In genomic region chr15:35141743-35142356, GRCh38 we compare ENCODE assay signal across 12 cellular contexts. TPM values are rescaled to one million over a fixed set of nuclear protein-coding genes. Genes with fewer than 3 reads are reported as not detected.
DNase-seq lines count a peak whose midpoint lies in the region; ATAC-seq and TF ChIP-seq lines count a peak whose summit lies in the region.
"Had no signal": no experiment of that assay in that cellular context is flagged by ENCODE, and none has a peak within 500 bp of the region (broad histone marks: within the 10 kb centered on the region; RNA-seq: fewer than 3 reads in every experiment).

No MANE protein-coding gene starts in this region.

- H3K36me3 Mint-ChIP-seq in activated CD4-positive, alpha-beta memory T cell treated with anti-CD3 and anti-CD28 coated beads, Interleukin-2, amount 10 ng/mL, durations not matched to agents 7 days and 5 days (ENCODE audit: low read depth), result no peaks in the 10 kb centered on the region

- H3K4me1 ChIP-seq in RWPE2 (ENCODE audit: insufficient read depth, poor library complexity, severe bottlenecking) (peaks cover 14% of the 10 kb centered on the region), suprapubic skin (peaks cover 11% of the 10 kb centered on the region)
- H3K4me1 ChIP-seq: adrenal gland, SJCRH30 had no signal

- H3K4me3 ChIP-seq in RWPE2 (ENCODE audit: severe bottlenecking) (no peak overlapping the region), suprapubic skin (no peak overlapping the region)
- H3K4me3 ChIP-seq: adrenal gland, SJCRH30 had no signal

- H3K4me1 Mint-ChIP-seq in activated CD4-positive, alpha-beta memory T cell treated with anti-CD3 and anti-CD28 coated beads, Interleukin-2, amount 10 ng/mL, durations not matched to agents 7 days and 5 days, result no peaks in the 10 kb centered on the region
- H3K4me1 Mint-ChIP-seq: B cell had no signal

- H3K27ac Mint-ChIP-seq in activated CD4-positive, alpha-beta memory T cell treated with anti-CD3 and anti-CD28 coated beads, Interleukin-2, amount 10 ng/mL, durations not matched to agents 7 days and 5 days, result no peak overlapping the region
- H3K27ac Mint-ChIP-seq: B cell had no signal

- H3K27ac ChIP-seq in RWPE2 (ENCODE audit: poor library complexity, severe bottlenecking) (peak overlapping the region; percentile 46), suprapubic skin (no peak overlapping the region)
- H3K27ac ChIP-seq: adrenal gland, SJCRH30 had no signal

- H3K36me3 ChIP-seq in RWPE2 (ENCODE audit: low read depth) (no peaks in the 10 kb centered on the region), suprapubic skin (no peaks in the 10 kb centered on the region)
- H3K36me3 ChIP-seq: adrenal gland, SJCRH30 had no signal

- CTCF ChIA-PET in activated CD4-positive, alpha-beta memory T cell treated with anti-CD3 and anti-CD28 coated beads, Interleukin-2, amount 10 ng/mL, durations not matched to agents 7 days and 5 days (lab: Charles Lee), result no interaction called here

- intact Hi-C loops in left cardiac atrium (cut with DNase I), result no loop called here
- intact Hi-C loops in Right ventricle myocardium inferior (cut with DNase I), result no loop called here

- ATAC-seq in left cardiac atrium (peak; percentile 47 to 95), Right ventricle myocardium inferior (no peak), RWPE2 (ENCODE audit: low read depth) (peak; percentile 99), HG02938 (IDR thresholded peaks at IDR 0.05; ENCODE audit: unreplicated experiment) (no peak)

- TF ChIP-seq CTCF in RWPE2 (IDR thresholded peaks at IDR 0.05; ENCODE audit: poor library complexity, severe bottlenecking) (no peak), suprapubic skin (IDR thresholded peaks at IDR 0.05) (no peak)

- DNase-seq in left cardiac atrium, result no peak
- DNase-seq in Right ventricle myocardium inferior (ENCODE audit: missing footprints), result no peak
- DNase-seq in RWPE2 (ENCODE audit: low spot score), result no peak
- DNase-seq in fibroblast of the conjunctiva (ENCODE audit: low read depth), result peak; percentile 85
- no peak for DNase-seq in activated CD4-positive, alpha-beta memory T cell treated with anti-CD3 and anti-CD28 coated beads, Interleukin-2, amount 10 ng/mL, durations not matched to agents 7 days and 5 days
- no peak for DNase-seq in suprapubic skin (ENCODE audit: low spot score in 2 of 2)
- DNase-seq in NCI-H187 (lab: John Stamatoyannopoulos, UW), result no peak
- DNase-seq: adrenal gland, NCI-H187 treated with DMSO at 0.1 percent for 48 hours, SJCRH30 had no signal

- no peak for TF ChIP-seq POLR2A in suprapubic skin (IDR thresholded peaks at IDR 0.05)

- H3K9me3 Mint-ChIP-seq in activated CD4-positive, alpha-beta memory T cell treated with anti-CD3 and anti-CD28 coated beads, Interleukin-2, amount 10 ng/mL, durations not matched to agents 7 days and 5 days, result no peaks in the 10 kb centered on the region

- no peak for TF ChIP-seq EP300 in suprapubic skin (IDR thresholded peaks at IDR 0.05)

- peaks cover 3% of the 10 kb centered on the region for H3K27me3 Mint-ChIP-seq in activated CD4-positive, alpha-beta memory T cell treated with anti-CD3 and anti-CD28 coated beads, Interleukin-2, amount 10 ng/mL, durations not matched to agents 7 days and 5 days

- no peaks in the 10 kb centered on the region for H3K27me3 ChIP-seq in RWPE2 (ENCODE audit: insufficient read depth, poor library complexity, severe bottlenecking)
- H3K27me3 ChIP-seq in suprapubic skin, result no peaks in the 10 kb centered on the region
- H3K27me3 ChIP-seq: adrenal gland, SJCRH30 had no signal

- POLR2A ChIA-PET in activated CD4-positive, alpha-beta memory T cell treated with anti-CD3 and anti-CD28 coated beads, Interleukin-2, amount 10 ng/mL, durations not matched to agents 7 days and 5 days (lab: Charles Lee), result no interaction called here

- H3K4me3 Mint-ChIP-seq in activated CD4-positive, alpha-beta memory T cell treated with anti-CD3 and anti-CD28 coated beads, Interleukin-2, amount 10 ng/mL, durations not matched to agents 7 days and 5 days, result no peak overlapping the region
- H3K4me3 Mint-ChIP-seq: B cell had no signal

- H3K9me3 ChIP-seq in RWPE2 (ENCODE audit: severe bottlenecking) (no peaks in the 10 kb centered on the region), suprapubic skin (no peaks in the 10 kb centered on the region)
- H3K9me3 ChIP-seq: adrenal gland, SJCRH30 had no signal

RNA-seq across cellular contexts. Expression of gene NANOGP8, which starts 56.8 kb away (rescaled TPM):
- not detected for total RNA-seq in left cardiac atrium
- not detected for total RNA-seq in Right ventricle myocardium inferior
- not detected for total RNA-seq in activated CD4-positive, alpha-beta memory T cell treated with anti-CD3 and anti-CD28 coated beads, Interleukin-2, amount 10 ng/mL, durations not matched to agents 7 days and 5 days
- 1 to 10 TPM in 2 of 4 donors, under 1 TPM in 1, not detected in 1; 0.79 to 5.9 (median 2.1) TPM for total RNA-seq in suprapubic skin
- total RNA-seq: B cell, SJCRH30 had no signal

Comparison
In these comparisons a context has a peak if more than half of its experiments do, and no peak if none do; other contexts are left out.
1. ATAC-seq: peak in left cardiac atrium (2 of 2) and RWPE2 (single experiment); none in Right ventricle myocardium inferior (single experiment) and HG02938 (single experiment).